In the genomic region with DNA sequence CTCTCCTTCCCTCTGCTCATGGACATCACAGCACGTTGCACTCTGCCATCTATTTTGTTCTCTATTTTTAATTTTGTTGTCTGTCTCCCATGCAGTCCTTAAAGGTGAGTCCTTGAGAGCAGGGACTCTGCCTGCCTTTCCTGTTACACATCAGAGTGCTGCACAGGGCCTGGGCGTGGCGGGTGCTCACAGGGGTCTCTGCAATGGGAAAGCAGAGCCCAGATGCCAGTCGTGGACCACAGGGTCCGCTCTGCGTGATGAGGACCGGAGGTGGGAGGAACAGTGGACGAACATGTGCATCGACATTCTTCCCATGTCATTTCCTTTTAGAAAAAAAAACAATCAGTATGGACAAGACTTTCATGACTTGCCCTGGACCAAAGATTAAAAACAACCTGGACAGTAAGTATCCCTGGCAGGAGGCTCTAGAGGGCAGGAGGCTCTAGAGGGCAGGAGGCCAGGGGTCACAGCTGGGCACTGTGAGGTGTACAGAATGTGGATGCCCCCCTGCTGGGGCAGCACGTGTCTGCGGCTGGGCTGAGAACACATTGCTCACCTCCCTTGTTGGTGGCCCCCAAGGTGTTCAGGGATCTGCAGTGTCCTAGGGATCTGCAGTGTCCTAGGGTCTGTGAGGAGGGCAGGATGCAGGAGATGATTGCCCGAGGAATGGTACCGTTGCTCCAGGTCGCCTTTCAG, we compare ENCODE assay signal across 1 cellular context.
TF ChIP-seq lines count a peak whose summit lies in the region.

No MANE protein-coding gene starts in this region.

TF ChIP-seq in A549, 52 proteins besides CTCF, POLR2A, EP300 and RAD21 (continued from another document):
- no peak for TF ChIP-seq GATA3 (IDR thresholded peaks at IDR 0.05; ENCODE audit: borderline replicate concordance)
- TF ChIP-seq, protein P1, sequence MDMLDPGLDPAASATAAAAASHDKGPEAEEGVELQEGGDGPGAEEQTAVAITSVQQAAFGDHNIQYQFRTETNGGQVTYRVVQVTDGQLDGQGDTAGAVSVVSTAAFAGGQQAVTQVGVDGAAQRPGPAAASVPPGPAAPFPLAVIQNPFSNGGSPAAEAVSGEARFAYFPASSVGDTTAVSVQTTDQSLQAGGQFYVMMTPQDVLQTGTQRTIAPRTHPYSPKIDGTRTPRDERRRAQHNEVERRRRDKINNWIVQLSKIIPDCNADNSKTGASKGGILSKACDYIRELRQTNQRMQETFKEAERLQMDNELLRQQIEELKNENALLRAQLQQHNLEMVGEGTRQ (IDR thresholded peaks at IDR 0.05), result no peak
- TF ChIP-seq JUN (IDR thresholded peaks at IDR 0.05), result no peak
- no peak for TF ChIP-seq CHD2 (IDR thresholded peaks at IDR 0.05; ENCODE audit: low read length, partially characterized antibody)
- TF ChIP-seq CEBPB (IDR thresholded peaks at IDR 0.05), result no peak
- no peak for TF ChIP-seq ZC3H11A (IDR thresholded peaks at IDR 0.05)
- no peak for TF ChIP-seq CHD4 (IDR thresholded peaks at IDR 0.05; ENCODE audit: borderline replicate concordance)
- TF ChIP-seq BHLHE40 (IDR thresholded peaks at IDR 0.05; ENCODE audit: low read depth, low read length), result no peak
- no peak for TF ChIP-seq TFCP2L1 (CRISPR knock-in tag; IDR thresholded peaks at IDR 0.05)
